ENCODE assay signal across 8 cellular contexts in the genomic region with DNA sequence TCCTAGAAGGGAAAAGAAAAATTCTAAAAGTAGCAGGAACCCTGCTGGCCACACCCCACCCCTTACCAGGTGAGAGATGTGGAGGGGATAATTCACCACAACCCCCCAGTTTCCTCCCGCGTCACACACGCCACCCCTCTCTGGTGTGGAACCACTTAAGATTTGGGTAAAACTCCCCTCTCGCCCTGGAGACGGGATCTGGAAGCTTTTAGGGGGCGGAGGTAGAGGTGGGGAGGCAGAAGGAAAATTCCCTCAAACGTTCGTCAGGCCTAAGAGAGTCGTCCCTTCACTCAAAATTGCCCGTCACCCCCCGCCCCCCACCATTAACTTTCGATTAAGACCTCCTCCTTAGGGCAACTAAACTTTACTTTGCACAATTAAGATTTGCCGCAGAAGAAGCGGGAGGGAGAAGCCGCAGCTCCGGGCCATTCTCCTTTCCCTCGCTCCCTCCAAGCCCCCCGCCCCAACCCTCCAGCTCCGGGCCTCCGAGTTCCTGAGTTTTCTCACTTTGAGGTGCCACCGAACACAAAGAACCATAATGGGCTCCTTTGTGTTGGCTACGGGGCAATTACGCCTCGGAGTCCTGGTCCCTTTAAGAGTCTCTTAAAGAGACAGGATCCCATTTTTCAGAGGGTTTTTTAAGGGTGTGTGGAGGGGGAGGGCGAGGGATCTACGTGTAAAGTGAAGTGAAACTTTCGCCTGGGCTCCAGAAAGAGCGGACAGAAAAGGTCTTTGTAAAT. TPM values are rescaled to one million over a fixed set of nuclear protein-coding genes. Genes with fewer than 3 reads are reported as not detected.
DNase-seq lines count a peak whose midpoint lies in the region; ATAC-seq and TF ChIP-seq lines count a peak whose summit lies in the region.

No MANE protein-coding gene starts in this region.

- H3K27me3 Mint-ChIP-seq in activated naive CD4-positive, alpha-beta T cell treated with anti-CD3 and anti-CD28 coated beads for 36 hours (ENCODE audit: low read depth) = peaks cover 57% of the 10 kb centered on the region
- H3K27me3 Mint-ChIP-seq in WTC11 (ENCODE audit: low read depth) = peaks cover 46% of the 10 kb centered on the region
- peaks cover 21 to 69% (median 37%) of the 10 kb centered on the region in 5 donors for H3K27me3 Mint-ChIP-seq in naive thymus-derived CD8-positive, alpha-beta T cell

- intact Hi-C loops in activated naive CD4-positive, alpha-beta T cell treated with anti-CD3 and anti-CD28 coated beads for 36 hours (cut with micrococcal nuclease) = no loop called here

- no peak for DNase-seq in activated naive CD4-positive, alpha-beta T cell treated with anti-CD3 and anti-CD28 coated beads for 36 hours
- DNase-seq in activated naive CD4-positive, alpha-beta T cell (lab: John Stamatoyannopoulos, UW) = no peak
- DNase-seq in NCI-H1436 (lab: John Stamatoyannopoulos, UW) (peak; percentile 60), WTC11 (ENCODE audit: low spot score) (peak; percentile 83), fibroblast of the conjunctiva (ENCODE audit: low read depth) (peak; percentile 43), GF-D8 (lab: John Stamatoyannopoulos, UW) (no peak)
- peak in 3 of 10 donors; percentile 19 to 21 (median 20) for DNase-seq in naive thymus-derived CD8-positive, alpha-beta T cell

- no peaks in the 10 kb centered on the region for H3K36me3 Mint-ChIP-seq in activated naive CD4-positive, alpha-beta T cell treated with anti-CD3 and anti-CD28 coated beads for 36 hours (ENCODE audit: low read depth)
- H3K36me3 Mint-ChIP-seq in WTC11 = peaks cover 7% of the 10 kb centered on the region
- H3K36me3 Mint-ChIP-seq in naive thymus-derived CD8-positive, alpha-beta T cell = peaks cover 0 to 4% (median 0%) of the 10 kb centered on the region in 3 donors

- peaks cover 19% of the 10 kb centered on the region for H3K4me1 Mint-ChIP-seq in activated naive CD4-positive, alpha-beta T cell treated with anti-CD3 and anti-CD28 coated beads for 36 hours (ENCODE audit: low read depth)
- H3K4me1 Mint-ChIP-seq in WTC11 = peaks cover 47% of the 10 kb centered on the region
- H3K4me1 Mint-ChIP-seq in naive thymus-derived CD8-positive, alpha-beta T cell = peaks cover 20 to 35% (median 23%) of the 10 kb centered on the region in 4 donors

- TF ChIP-seq CTCF in WTC11 (IDR thresholded peaks at IDR 0.05) = no peak

- ATAC-seq in WTC11 = peak; percentile 21
- ATAC-seq in naive thymus-derived CD8-positive, alpha-beta T cell = peak; percentile 40 to 45
- ATAC-seq in GM19452 (IDR thresholded peaks at IDR 0.05; ENCODE audit: unreplicated experiment) = no peak

- POLR2A ChIA-PET in WTC11 (lab: Charles Lee) = interaction anchor here (1.2 to 5.1 kb wide), 8 partner anchors 8 to 52 kb away, joined by 9 to 79 read pairs (median 16); no protein-coding TSS in a partner anchor
- POLR2A ChIA-PET in naive thymus-derived CD8-positive, alpha-beta T cell (lab: Charles Lee) = interaction anchor here (0.6 kb wide), 1 partner anchor 11 kb away, joined by 4 read pairs; no protein-coding TSS in a partner anchor

- H3K9me3 Mint-ChIP-seq in activated naive CD4-positive, alpha-beta T cell treated with anti-CD3 and anti-CD28 coated beads for 36 hours = peaks cover 2% of the 10 kb centered on the region
- 0 out of 2 replicates have a peak, but pooled peaks cover 3% of the 10 kb centered on the region for H3K9me3 Mint-ChIP-seq in WTC11
- H3K9me3 Mint-ChIP-seq in naive thymus-derived CD8-positive, alpha-beta T cell = no peaks in the 10 kb centered on the region

- CTCF ChIA-PET in activated naive CD4-positive, alpha-beta T cell treated with anti-CD3 and anti-CD28 coated beads for 36 hours (lab: Charles Lee) = no interaction called here
- CTCF ChIA-PET in WTC11 (lab: Charles Lee) = interaction anchor here (0.6 to 5.7 kb wide), 16 partner anchors 9 to 248 kb away, joined by 3 to 65 read pairs (median 6); partner anchors contain the start of genes FAM171A2, GRN and RUNDC3A

- H3K27ac Mint-ChIP-seq in activated naive CD4-positive, alpha-beta T cell treated with anti-CD3 and anti-CD28 coated beads for 36 hours = no peak overlapping the region
- H3K27ac Mint-ChIP-seq in WTC11 = peak overlapping the region; percentile 100
- peak overlapping the region in 8 of 10 donors; percentile 3 to 89 (median 74) for H3K27ac Mint-ChIP-seq in naive thymus-derived CD8-positive, alpha-beta T cell

- peak overlapping the region; percentile 75 for H3K4me3 Mint-ChIP-seq in activated naive CD4-positive, alpha-beta T cell treated with anti-CD3 and anti-CD28 coated beads for 36 hours
- peak overlapping the region; percentile 94 for H3K4me3 Mint-ChIP-seq in WTC11
- peak overlapping the region; percentile 85 to 98 (median 95) for H3K4me3 Mint-ChIP-seq in naive thymus-derived CD8-positive, alpha-beta T cell

TF ChIP-seq in WTC11, 78 proteins besides CTCF, POLR2A, EP300 and RAD21:
- TF ChIP-seq ZNF232 (CRISPR knock-in tag; IDR thresholded peaks at IDR 0.05) = no peak
- TF ChIP-seq, protein P1, sequence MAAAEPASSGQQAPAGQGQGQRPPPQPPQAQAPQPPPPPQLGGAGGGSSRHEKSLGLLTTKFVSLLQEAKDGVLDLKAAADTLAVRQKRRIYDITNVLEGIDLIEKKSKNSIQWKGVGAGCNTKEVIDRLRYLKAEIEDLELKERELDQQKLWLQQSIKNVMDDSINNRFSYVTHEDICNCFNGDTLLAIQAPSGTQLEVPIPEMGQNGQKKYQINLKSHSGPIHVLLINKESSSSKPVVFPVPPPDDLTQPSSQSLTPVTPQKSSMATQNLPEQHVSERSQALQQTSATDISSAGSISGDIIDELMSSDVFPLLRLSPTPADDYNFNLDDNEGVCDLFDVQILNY (CRISPR knock-in tag; IDR thresholded peaks at IDR 0.05) = 0 out of 2 replicates have a peak, but pooled peaks have one; percentile 28
- no peak for TF ChIP-seq ZNF138 (CRISPR knock-in tag; conservative IDR thresholded peaks at IDR 0.05)
- TF ChIP-seq, protein P2, sequence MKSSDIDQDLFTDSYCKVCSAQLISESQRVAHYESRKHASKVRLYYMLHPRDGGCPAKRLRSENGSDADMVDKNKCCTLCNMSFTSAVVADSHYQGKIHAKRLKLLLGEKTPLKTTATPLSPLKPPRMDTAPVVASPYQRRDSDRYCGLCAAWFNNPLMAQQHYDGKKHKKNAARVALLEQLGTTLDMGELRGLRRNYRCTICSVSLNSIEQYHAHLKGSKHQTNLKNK (CRISPR knock-in tag; IDR thresholded peaks at IDR 0.05) = no peak
- TF ChIP-seq, protein P3, sequence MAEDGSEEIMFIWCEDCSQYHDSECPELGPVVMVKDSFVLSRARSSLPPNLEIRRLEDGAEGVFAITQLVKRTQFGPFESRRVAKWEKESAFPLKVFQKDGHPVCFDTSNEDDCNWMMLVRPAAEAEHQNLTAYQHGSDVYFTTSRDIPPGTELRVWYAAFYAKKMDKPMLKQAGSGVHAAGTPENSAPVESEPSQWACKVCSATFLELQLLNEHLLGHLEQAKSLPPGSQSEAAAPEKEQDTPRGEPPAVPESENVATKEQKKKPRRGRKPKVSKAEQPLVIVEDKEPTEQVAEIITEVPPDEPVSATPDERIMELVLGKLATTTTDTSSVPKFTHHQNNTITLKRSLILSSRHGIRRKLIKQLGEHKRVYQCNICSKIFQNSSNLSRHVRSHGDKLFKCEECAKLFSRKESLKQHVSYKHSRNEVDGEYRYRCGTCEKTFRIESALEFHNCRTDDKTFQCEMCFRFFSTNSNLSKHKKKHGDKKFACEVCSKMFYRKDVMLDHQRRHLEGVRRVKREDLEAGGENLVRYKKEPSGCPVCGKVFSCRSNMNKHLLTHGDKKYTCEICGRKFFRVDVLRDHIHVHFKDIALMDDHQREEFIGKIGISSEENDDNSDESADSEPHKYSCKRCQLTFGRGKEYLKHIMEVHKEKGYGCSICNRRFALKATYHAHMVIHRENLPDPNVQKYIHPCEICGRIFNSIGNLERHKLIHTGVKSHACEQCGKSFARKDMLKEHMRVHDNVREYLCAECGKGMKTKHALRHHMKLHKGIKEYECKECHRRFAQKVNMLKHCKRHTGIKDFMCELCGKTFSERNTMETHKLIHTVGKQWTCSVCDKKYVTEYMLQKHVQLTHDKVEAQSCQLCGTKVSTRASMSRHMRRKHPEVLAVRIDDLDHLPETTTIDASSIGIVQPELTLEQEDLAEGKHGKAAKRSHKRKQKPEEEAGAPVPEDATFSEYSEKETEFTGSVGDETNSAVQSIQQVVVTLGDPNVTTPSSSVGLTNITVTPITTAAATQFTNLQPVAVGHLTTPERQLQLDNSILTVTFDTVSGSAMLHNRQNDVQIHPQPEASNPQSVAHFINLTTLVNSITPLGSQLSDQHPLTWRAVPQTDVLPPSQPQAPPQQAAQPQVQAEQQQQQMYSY (CRISPR knock-in tag; IDR thresholded peaks at IDR 0.05) = peak; percentile 80
- no peak for TF ChIP-seq FOXK1 (CRISPR knock-in tag; IDR thresholded peaks at IDR 0.05)

RNA-seq across cellular contexts. Expression of gene FZD2, which starts 1.0 kb away (rescaled TPM):
- total RNA-seq in activated naive CD4-positive, alpha-beta T cell treated with anti-CD3 and anti-CD28 coated beads for 36 hours = not detected
- total RNA-seq in WTC11 (2021) = 37.6 to 42.8 TPM (median 38.5 TPM) in 3 replicates
- total RNA-seq in naive thymus-derived CD8-positive, alpha-beta T cell = under 1 TPM; 0.16 to 0.34 TPM
- polyA plus RNA-seq in naive thymus-derived CD8-positive, alpha-beta T cell = under 1 TPM in 1 of 3 donors, not detected in 2; 0.24 TPM

RNA-seq across cellular contexts. Expression of gene GPATCH8, which starts 53.1 kb away (rescaled TPM):
- 10 to 100 TPM; 31.5 to 31.7 TPM for total RNA-seq in activated naive CD4-positive, alpha-beta T cell treated with anti-CD3 and anti-CD28 coated beads for 36 hours
- 51.9 to 52.4 TPM (median 51.9 TPM) in 3 replicates for total RNA-seq in WTC11 (2021)
- 10 to 100 TPM; 73.1 to 94.8 TPM for total RNA-seq in naive thymus-derived CD8-positive, alpha-beta T cell
- polyA plus RNA-seq in naive thymus-derived CD8-positive, alpha-beta T cell = 10 to 100 TPM; 32.9 to 61.4 (median 44.7) TPM

Comparison
In these comparisons a context has a peak if more than half of its experiments do, and no peak if none do; other contexts are left out.
1. DNase-seq: peak in NCI-H1436 (single experiment), WTC11 (single experiment) and fibroblast of the conjunctiva (single experiment); none in activated naive CD4-positive, alpha-beta T cell treated with anti-CD3 and anti-CD28 coated beads for 36 hours (single experiment), activated naive CD4-positive, alpha-beta T cell (0 of 4) and GF-D8 (single experiment).
2. RNA of gene FZD2, which starts 1.0 kb away (total RNA-seq): 37.6 to 42.8 TPM in WTC11; 0.16 to 0.34 TPM in naive thymus-derived CD8-positive, alpha-beta T cell and not detected in activated naive CD4-positive, alpha-beta T cell treated with anti-CD3 and anti-CD28 coated beads for 36 hours; every median in the first group is over 10 times any median in the second.
3. Peak in every context shown above with its lines, with median percentiles within 50 percentile points of each other: H3K4me3 Mint-ChIP-seq.